In genomic region chr6:158040051-158040803, GRCh38 we compare ENCODE assay signal across 8 cellular contexts. TPM values are rescaled to one million over a fixed set of nuclear protein-coding genes. Genes with fewer than 3 reads are reported as not detected.
DNase-seq lines count a peak whose midpoint lies in the region; ATAC-seq lines count a peak whose summit lies in the region.

No MANE protein-coding gene starts in this region.

- peaks cover 15% of the 10 kb centered on the region for H3K36me3 Mint-ChIP-seq in activated naive CD8-positive, alpha-beta T cell

- peaks cover 35% of the 10 kb centered on the region for H3K4me1 Mint-ChIP-seq in activated naive CD8-positive, alpha-beta T cell (ENCODE audit: low read depth)

- no peaks in the 10 kb centered on the region for H3K27me3 Mint-ChIP-seq in activated naive CD8-positive, alpha-beta T cell

- peak overlapping the region; percentile 77 for H3K27ac Mint-ChIP-seq in activated naive CD8-positive, alpha-beta T cell

- ATAC-seq in left ventricle myocardium superior: peak; percentile 3

- intact Hi-C loops in left ventricle myocardium superior (cut with micrococcal nuclease): no loop called here

- peak overlapping the region; percentile 48 for H3K4me3 Mint-ChIP-seq in activated naive CD8-positive, alpha-beta T cell

- H3K9me3 Mint-ChIP-seq in activated naive CD8-positive, alpha-beta T cell (ENCODE audit: low read depth): peaks cover 4% of the 10 kb centered on the region

- DNase-seq in stimulated activated CD4-positive, alpha-beta T cell treated with anti-CD3 and anti-CD28 coated beads, Interleukin-1b, Interleukin-23, amount 100 ng/mL, for 48 hours: peak; percentile 34
- no peak for DNase-seq in stimulated activated CD4-positive, alpha-beta T cell treated with anti-CD3 and anti-CD28 coated beads, Interleukin-12 subunit alpha, Interleukin-12 subunit beta, amount 100 ng/mL, for 4 hours
- DNase-seq in M059J (ENCODE audit: low read depth): peak; percentile 100
- DNase-seq in left ventricle myocardium superior: peak; percentile 14
- DNase-seq in stimulated activated CD4-positive, alpha-beta T cell treated with anti-CD3 and anti-CD28 coated beads, Interleukin-4, amount 100 ng/mL, for 24 hours: peak; percentile 54
- no peak for DNase-seq in NCI-H1105 treated with DMSO at 0.1 percent for 48 hours (lab: John Stamatoyannopoulos, UW)
- DNase-seq in COR-L47 (lab: John Stamatoyannopoulos, UW): no peak

RNA-seq across cellular contexts. Expression of gene SYNJ2, which starts 58.6 kb away (rescaled TPM):
- 40.3 and 50.4 TPM in 2 replicates for total RNA-seq in M059J (2014; rRNA removed; shearing (Covaris generic))
- total RNA-seq in left ventricle myocardium superior: 14.7 TPM

Comparison
In these comparisons a context has a peak if more than half of its experiments do, and no peak if none do; other contexts are left out.
1. DNase-seq: peak in stimulated activated CD4-positive, alpha-beta T cell treated with anti-CD3 and anti-CD28 coated beads, Interleukin-1b, Interleukin-23, amount 100 ng/mL, for 48 hours (single experiment), M059J (single experiment), left ventricle myocardium superior (single experiment) and stimulated activated CD4-positive, alpha-beta T cell treated with anti-CD3 and anti-CD28 coated beads, Interleukin-4, amount 100 ng/mL, for 24 hours (single experiment); none in stimulated activated CD4-positive, alpha-beta T cell treated with anti-CD3 and anti-CD28 coated beads, Interleukin-12 subunit alpha, Interleukin-12 subunit beta, amount 100 ng/mL, for 4 hours (single experiment), NCI-H1105 treated with DMSO at 0.1 percent for 48 hours (single experiment) and COR-L47 (single experiment).